In the genomic region with DNA sequence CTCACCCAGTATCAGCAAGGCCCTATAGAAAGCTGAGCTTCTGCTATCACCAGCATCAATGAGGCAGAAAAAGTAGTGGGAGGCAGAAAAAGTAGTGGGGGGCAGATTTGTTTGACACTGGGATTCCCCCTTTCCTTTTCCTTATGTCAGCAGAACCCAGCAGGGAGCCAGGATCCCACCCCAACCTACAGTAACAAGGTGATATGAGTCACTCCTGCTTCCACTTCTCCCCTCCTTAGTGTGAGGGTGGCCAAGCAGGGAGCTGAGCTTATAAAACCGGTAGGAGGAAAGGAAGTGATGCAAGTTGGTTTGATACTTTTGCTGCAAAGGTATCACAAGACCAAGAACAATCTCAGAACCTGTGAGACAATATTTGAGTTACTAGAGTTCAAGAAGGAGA, we compare ENCODE assay signal across 23 cellular contexts.
"Had no signal": no experiment of that assay in that cellular context is flagged by ENCODE, and none has a peak within 500 bp of the region (broad histone marks: within the 10 kb centered on the region; RNA-seq: fewer than 3 reads in every experiment).

No MANE protein-coding gene starts in this region.

- H3K27ac Mint-ChIP-seq: progenitor cell of endocrine pancreas; stimulated activated effector memory CD8-positive, alpha-beta T cell treated with anti-CD3 and anti-CD28 coated beads, Interleukin-12 subunit alpha, Interleukin-12 subunit beta, amount 100 ng/mL, for 72 hours; stimulated activated naive CD8-positive, alpha-beta T cell treated with anti-CD3 and anti-CD28 coated beads, Interleukin-15, amount 100 ng/mL, for 72 hours had no signal

- H3K27me3 Mint-ChIP-seq: natural killer cell treated with Interleukin-12 subunit alpha and Interleukin-12 subunit beta and Interleukin-15 and Interleukin-18, amount 100 ng/mL, for 72 hours; progenitor cell of endocrine pancreas; stimulated activated naive CD8-positive, alpha-beta T cell treated with anti-CD3 and anti-CD28 coated beads, Interleukin-15, amount 100 ng/mL, for 72 hours had no signal

- DNase-seq: dermis blood vessel endothelial cell; esophagus squamous epithelium; foreskin fibroblast; glutamatergic neuron; left cardiac atrium; left ventricle myocardium inferior; lower lobe of right lung; mesenchymal stem cell; midbrain; occipital lobe; pancreas; right cardiac atrium; small intestine; stimulated activated CD4-positive, alpha-beta T cell treated with anti-CD3 and anti-CD28 coated beads, Interleukin-12 subunit alpha, Interleukin-12 subunit beta, amount 100 ng/mL, for 4 hours; stimulated activated CD4-positive, alpha-beta T cell treated with anti-CD3 and anti-CD28 coated beads, Interleukin-4, amount 100 ng/mL, for 1 hour; stimulated activated CD8-positive, alpha-beta memory T cell treated with anti-CD3 and anti-CD28 coated beads, Interleukin-4, amount 100 ng/mL, for 48 hours; stimulated activated naive CD8-positive, alpha-beta T cell treated with anti-CD3 and anti-CD28 coated beads, Interleukin-15, amount 100 ng/mL, for 72 hours; testis; upper lobe of right lung had no signal

- H3K4me3 Mint-ChIP-seq: natural killer cell treated with Interleukin-12 subunit alpha and Interleukin-12 subunit beta and Interleukin-15 and Interleukin-18, amount 100 ng/mL, for 72 hours; stimulated activated effector memory CD8-positive, alpha-beta T cell treated with anti-CD3 and anti-CD28 coated beads, Interleukin-12 subunit alpha, Interleukin-12 subunit beta, amount 100 ng/mL, for 72 hours; stimulated activated naive CD8-positive, alpha-beta T cell treated with anti-CD3 and anti-CD28 coated beads, Interleukin-15, amount 100 ng/mL, for 72 hours had no signal

- H3K4me1 Mint-ChIP-seq: stimulated activated effector memory CD8-positive, alpha-beta T cell treated with anti-CD3 and anti-CD28 coated beads, Interleukin-12 subunit alpha, Interleukin-12 subunit beta, amount 100 ng/mL, for 72 hours had no signal

- H3K9me3 Mint-ChIP-seq: stimulated activated effector memory CD8-positive, alpha-beta T cell treated with anti-CD3 and anti-CD28 coated beads, Interleukin-12 subunit alpha, Interleukin-12 subunit beta, amount 100 ng/mL, for 72 hours had no signal

- ATAC-seq: gastroesophageal sphincter; left cardiac atrium; lower lobe of right lung; natural killer cell treated with Interleukin-12 subunit alpha and Interleukin-12 subunit beta and Interleukin-15 and Interleukin-18, amount 100 ng/mL, for 72 hours; pancreas; right cardiac atrium; stimulated activated effector memory CD8-positive, alpha-beta T cell treated with anti-CD3 and anti-CD28 coated beads, Interleukin-12 subunit alpha, Interleukin-12 subunit beta, amount 100 ng/mL, for 72 hours; stimulated activated naive CD8-positive, alpha-beta T cell treated with anti-CD3 and anti-CD28 coated beads, Interleukin-15, amount 100 ng/mL, for 72 hours; upper lobe of right lung had no signal
